1 cellular context compared by ENCODE assay signal in the genomic region with DNA sequence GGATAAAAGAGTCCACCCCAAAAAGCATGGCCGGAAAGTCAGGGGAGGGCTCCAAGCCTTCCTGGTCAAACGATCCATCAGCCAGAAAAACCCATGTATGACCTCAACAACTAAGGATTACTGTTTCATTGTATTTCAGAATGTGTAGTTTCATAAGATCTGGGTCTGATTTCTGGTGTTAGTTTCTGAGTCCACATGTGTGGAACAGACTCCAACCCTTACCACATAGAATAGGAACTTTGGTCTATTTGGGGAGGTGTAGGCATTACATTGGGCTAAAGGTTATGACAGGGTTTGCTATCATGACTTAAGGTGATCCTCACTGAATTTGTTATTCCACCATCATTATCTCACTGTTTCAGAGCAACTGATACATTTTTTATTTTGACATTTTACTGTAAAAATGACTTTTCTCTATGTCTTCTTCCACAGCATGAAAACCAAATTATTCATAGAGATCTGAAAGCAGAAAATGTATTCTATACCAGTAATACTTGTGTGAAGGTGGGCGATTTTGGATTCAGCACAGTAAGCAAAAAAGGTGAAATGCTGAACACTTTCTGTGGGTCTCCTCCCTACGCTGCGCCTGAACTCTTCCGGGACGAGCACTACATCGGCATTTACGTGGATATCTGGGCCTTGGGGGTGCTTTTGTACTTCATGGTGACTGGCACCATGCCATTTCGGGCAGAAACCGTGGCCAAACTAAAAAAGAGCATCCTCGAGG.
TF ChIP-seq lines count a peak whose summit lies in the region.

No MANE protein-coding gene starts in this region.

TF ChIP-seq in K562, 482 proteins besides CTCF, POLR2A, EP300 and RAD21 (continued from another document):
- TF ChIP-seq, protein P1, sequence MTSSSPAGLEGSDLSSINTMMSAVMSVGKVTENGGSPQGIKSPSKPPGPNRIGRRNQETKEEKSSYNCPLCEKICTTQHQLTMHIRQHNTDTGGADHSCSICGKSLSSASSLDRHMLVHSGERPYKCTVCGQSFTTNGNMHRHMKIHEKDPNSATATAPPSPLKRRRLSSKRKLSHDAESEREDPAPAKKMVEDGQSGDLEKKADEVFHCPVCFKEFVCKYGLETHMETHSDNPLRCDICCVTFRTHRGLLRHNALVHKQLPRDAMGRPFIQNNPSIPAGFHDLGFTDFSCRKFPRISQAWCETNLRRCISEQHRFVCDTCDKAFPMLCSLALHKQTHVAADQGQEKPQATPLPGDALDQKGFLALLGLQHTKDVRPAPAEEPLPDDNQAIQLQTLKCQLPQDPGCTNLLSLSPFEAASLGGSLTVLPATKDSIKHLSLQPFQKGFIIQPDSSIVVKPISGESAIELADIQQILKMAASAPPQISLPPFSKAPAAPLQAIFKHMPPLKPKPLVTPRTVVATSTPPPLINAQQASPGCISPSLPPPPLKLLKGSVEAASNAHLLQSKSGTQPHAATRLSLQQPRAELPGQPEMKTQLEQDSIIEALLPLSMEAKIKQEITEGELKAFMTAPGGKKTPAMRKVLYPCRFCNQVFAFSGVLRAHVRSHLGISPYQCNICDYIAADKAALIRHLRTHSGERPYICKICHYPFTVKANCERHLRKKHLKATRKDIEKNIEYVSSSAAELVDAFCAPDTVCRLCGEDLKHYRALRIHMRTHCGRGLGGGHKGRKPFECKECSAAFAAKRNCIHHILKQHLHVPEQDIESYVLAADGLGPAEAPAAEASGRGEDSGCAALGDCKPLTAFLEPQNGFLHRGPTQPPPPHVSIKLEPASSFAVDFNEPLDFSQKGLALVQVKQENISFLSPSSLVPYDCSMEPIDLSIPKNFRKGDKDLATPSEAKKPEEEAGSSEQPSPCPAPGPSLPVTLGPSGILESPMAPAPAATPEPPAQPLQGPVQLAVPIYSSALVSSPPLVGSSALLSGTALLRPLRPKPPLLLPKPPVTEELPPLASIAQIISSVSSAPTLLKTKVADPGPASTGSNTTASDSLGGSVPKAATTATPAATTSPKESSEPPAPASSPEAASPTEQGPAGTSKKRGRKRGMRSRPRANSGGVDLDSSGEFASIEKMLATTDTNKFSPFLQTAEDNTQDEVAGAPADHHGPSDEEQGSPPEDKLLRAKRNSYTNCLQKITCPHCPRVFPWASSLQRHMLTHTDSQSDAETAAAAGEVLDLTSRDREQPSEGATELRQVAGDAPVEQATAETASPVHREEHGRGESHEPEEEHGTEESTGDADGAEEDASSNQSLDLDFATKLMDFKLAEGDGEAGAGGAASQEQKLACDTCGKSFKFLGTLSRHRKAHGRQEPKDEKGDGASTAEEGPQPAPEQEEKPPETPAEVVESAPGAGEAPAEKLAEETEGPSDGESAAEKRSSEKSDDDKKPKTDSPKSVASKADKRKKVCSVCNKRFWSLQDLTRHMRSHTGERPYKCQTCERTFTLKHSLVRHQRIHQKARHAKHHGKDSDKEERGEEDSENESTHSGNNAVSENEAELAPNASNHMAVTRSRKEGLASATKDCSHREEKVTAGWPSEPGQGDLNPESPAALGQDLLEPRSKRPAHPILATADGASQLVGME (CRISPR knock-in tag; IDR thresholded peaks at IDR 0.05) = no peak
- peak; percentile 43; the same call in 1 of the 2 replicates for TF ChIP-seq C11orf30 (IDR thresholded peaks at IDR 0.05; ENCODE audit: low read depth)
- TF ChIP-seq MAFG (tag; conservative IDR thresholded peaks at IDR 0.05) = peak; percentile 28; the same call in 1 of the 2 replicates
